Comparison of ENCODE assay signal across 29 cellular contexts in genomic region chr3:31629054-31629453, GRCh38.
A peak's percentile ranks its signal among the peaks of the same experiment; 100 is the strongest.
DNase-seq lines count a peak whose midpoint lies in the region; ATAC-seq, FAIRE-seq and TF ChIP-seq lines count a peak whose summit lies in the region.
"Had no signal": no experiment of that assay in that cellular context is flagged by ENCODE, and none has a peak within 500 bp of the region (broad histone marks: within the 10 kb centered on the region; RNA-seq: fewer than 3 reads in every experiment).

No MANE protein-coding gene starts in this region.

- in situ Hi-C loops in ACHN (cut with HindIII; ENCODE audit: low pct_ligation_motif_present, low pct_unique_long_range_greater_than_20kb, low sequenced_read_pairs), result no loop called here

- no peaks in the 10 kb centered on the region for H3K9me3 Mint-ChIP-seq in activated CD8-positive, alpha-beta T cell treated with anti-CD3 and anti-CD28 coated beads, Interleukin-2, amount 10 ng/mL, durations not matched to agents 7 days and 5 days (ENCODE audit: insufficient read depth)
- no peaks in the 10 kb centered on the region for H3K9me3 Mint-ChIP-seq in activated CD8-positive, alpha-beta T cell treated with anti-CD3 and anti-CD28 coated beads for 36 hours
- H3K9me3 Mint-ChIP-seq in stimulated activated naive CD8-positive, alpha-beta T cell treated with anti-CD3 and anti-CD28 coated beads, Interleukin-15, amount 100 ng/mL, for 72 hours, result no peaks in the 10 kb centered on the region
- H3K9me3 Mint-ChIP-seq: activated CD4-positive, alpha-beta memory T cell treated with anti-CD3 and anti-CD28 coated beads for 36 hours; activated naive CD4-positive, alpha-beta T cell treated with anti-CD3 and anti-CD28 coated beads, Interleukin-2, amount 10 ng/mL, durations not matched to agents 7 days and 5 days; immature natural killer cell; natural killer cell treated with Interleukin-12 subunit alpha and Interleukin-12 subunit beta and Interleukin-15 and Interleukin-18, amount 100 ng/mL, for 72 hours had no signal

- no peaks in the 10 kb centered on the region for H3K27me3 ChIP-seq in neutrophil
- H3K27me3 ChIP-seq: BLaER1, ovary, upper lobe of left lung had no signal

- no peaks in the 10 kb centered on the region for H3K27me3 Mint-ChIP-seq in activated CD8-positive, alpha-beta T cell treated with anti-CD3 and anti-CD28 coated beads, Interleukin-2, amount 10 ng/mL, durations not matched to agents 7 days and 5 days (ENCODE audit: low read depth)
- no peaks in the 10 kb centered on the region for H3K27me3 Mint-ChIP-seq in activated CD8-positive, alpha-beta T cell treated with anti-CD3 and anti-CD28 coated beads for 36 hours
- H3K27me3 Mint-ChIP-seq in stimulated activated naive CD8-positive, alpha-beta T cell treated with anti-CD3 and anti-CD28 coated beads, Interleukin-15, amount 100 ng/mL, for 72 hours, result no peaks in the 10 kb centered on the region
- H3K27me3 Mint-ChIP-seq: activated CD4-positive, alpha-beta memory T cell treated with anti-CD3 and anti-CD28 coated beads for 36 hours; activated naive CD4-positive, alpha-beta T cell treated with anti-CD3 and anti-CD28 coated beads, Interleukin-2, amount 10 ng/mL, durations not matched to agents 7 days and 5 days; natural killer cell treated with Interleukin-12 subunit alpha and Interleukin-12 subunit beta and Interleukin-15 and Interleukin-18, amount 100 ng/mL, for 72 hours had no signal

- H3K36me3 ChIP-seq in OCI-LY7 (ENCODE audit: insufficient read depth, low read length) (peaks cover 96% of the 10 kb centered on the region), neutrophil (peaks cover 74% of the 10 kb centered on the region)
- H3K36me3 ChIP-seq: ovary had no signal

- H3K27ac ChIP-seq in OCI-LY7 (ENCODE audit: low read depth, low read length, poor library complexity, severe bottlenecking) (no peak overlapping the region), neutrophil (peak overlapping the region; percentile 7)
- H3K27ac ChIP-seq: BLaER1, ovary, upper lobe of left lung had no signal

- H3K4me1 ChIP-seq in OCI-LY7 (ENCODE audit: insufficient read depth, low read length, poor library complexity, severe bottlenecking) (peaks cover 14% of the 10 kb centered on the region), neutrophil (ENCODE audit: control insufficient read depth in 1 of 2, insufficient read depth in 1 of 2, low read depth in 1 of 2, low read length in 1 of 2) (no peaks in the 10 kb centered on the region)
- H3K4me1 ChIP-seq: upper lobe of left lung had no signal

- H3K4me1 Mint-ChIP-seq in activated CD8-positive, alpha-beta T cell treated with anti-CD3 and anti-CD28 coated beads, Interleukin-2, amount 10 ng/mL, durations not matched to agents 7 days and 5 days (ENCODE audit: low read depth), result no peaks in the 10 kb centered on the region
- H3K4me1 Mint-ChIP-seq in activated CD8-positive, alpha-beta T cell treated with anti-CD3 and anti-CD28 coated beads for 36 hours (ENCODE audit: low read depth), result peaks cover 21% of the 10 kb centered on the region
- peaks cover 23% of the 10 kb centered on the region for H3K4me1 Mint-ChIP-seq in stimulated activated naive CD8-positive, alpha-beta T cell treated with anti-CD3 and anti-CD28 coated beads, Interleukin-15, amount 100 ng/mL, for 72 hours

- H3K36me3 Mint-ChIP-seq in activated CD8-positive, alpha-beta T cell treated with anti-CD3 and anti-CD28 coated beads, Interleukin-2, amount 10 ng/mL, durations not matched to agents 7 days and 5 days (ENCODE audit: low read depth), result peaks cover 74% of the 10 kb centered on the region
- peaks cover 70% of the 10 kb centered on the region for H3K36me3 Mint-ChIP-seq in activated CD8-positive, alpha-beta T cell treated with anti-CD3 and anti-CD28 coated beads for 36 hours (ENCODE audit: low read depth)

- H3K79me2 ChIP-seq in OCI-LY7 (ENCODE audit: insufficient read depth, low read depth, low read length), result no peaks in the 10 kb centered on the region

- H3K9me2 ChIP-seq in OCI-LY7 (ENCODE audit: insufficient read depth, low read length), result no peaks in the 10 kb centered on the region

- no peak overlapping the region for H2AFZ ChIP-seq in OCI-LY7 (ENCODE audit: low read length)

- CTCF ChIA-PET in activated CD8-positive, alpha-beta T cell treated with anti-CD3 and anti-CD28 coated beads, Interleukin-2, amount 10 ng/mL, durations not matched to agents 7 days and 5 days (lab: Charles Lee), result interaction anchor here (1.6 kb wide), 1 partner anchor 66 kb away, joined by 4 read pairs; no protein-coding TSS in a partner anchor
- CTCF ChIA-PET in activated CD8-positive, alpha-beta T cell treated with anti-CD3 and anti-CD28 coated beads for 36 hours (lab: Charles Lee), result interaction anchor here (1.3 kb wide), 1 partner anchor 140 kb away, joined by 4 read pairs; no protein-coding TSS in a partner anchor
- CTCF ChIA-PET in OCI-LY7 (lab: Charles Lee; ENCODE audit: unreplicated experiment), result no interaction called here

- no peak for ATAC-seq in activated CD8-positive, alpha-beta T cell treated with anti-CD3 and anti-CD28 coated beads, Interleukin-2, amount 10 ng/mL, durations not matched to agents 7 days and 5 days
- ATAC-seq in activated CD8-positive, alpha-beta T cell treated with anti-CD3 and anti-CD28 coated beads for 36 hours, result no peak
- ATAC-seq in GM21786 (IDR thresholded peaks at IDR 0.05; ENCODE audit: unreplicated experiment), result peak; percentile 38
- no peak for ATAC-seq in stimulated activated naive CD8-positive, alpha-beta T cell treated with anti-CD3 and anti-CD28 coated beads, Interleukin-15, amount 100 ng/mL, for 72 hours
- ATAC-seq: HCT116; left lobe of liver; natural killer cell treated with Interleukin-12 subunit alpha and Interleukin-12 subunit beta and Interleukin-15 and Interleukin-18, amount 100 ng/mL, for 72 hours; right cardiac atrium; SK-N-SH treated with all-trans-retinoic acid at 6 μM for 48 hours had no signal

- TF ChIP-seq CTCF in activated CD8-positive, alpha-beta T cell treated with anti-CD3 and anti-CD28 coated beads for 36 hours (IDR thresholded peaks at IDR 0.05), result no peak
- no peak for TF ChIP-seq CTCF in OCI-LY7 (conservative IDR thresholded peaks at IDR 0.05; ENCODE audit: low read length)
- no peak for TF ChIP-seq CTCF in neutrophil (IDR thresholded peaks at IDR 0.05)

- intact Hi-C loops in activated CD8-positive, alpha-beta T cell treated with anti-CD3 and anti-CD28 coated beads for 36 hours (cut with micrococcal nuclease), result no loop called here
- intact Hi-C loops in OCI-LY7 (cut with micrococcal nuclease; ENCODE audit: unreplicated experiment), result no loop called here

- POLR2A ChIA-PET in activated CD8-positive, alpha-beta T cell treated with anti-CD3 and anti-CD28 coated beads, Interleukin-2, amount 10 ng/mL, durations not matched to agents 7 days and 5 days (lab: Charles Lee), result no interaction called here
- POLR2A ChIA-PET in activated CD8-positive, alpha-beta T cell treated with anti-CD3 and anti-CD28 coated beads for 36 hours (lab: Charles Lee), result interaction anchor here (0.6 kb wide), 1 partner anchor 47 kb away, joined by 3 read pairs; no protein-coding TSS in a partner anchor
- POLR2A ChIA-PET in OCI-LY7 (lab: Charles Lee), result interaction anchor here (0.7 to 1.3 kb wide), 2 partner anchors 9 to 104 kb away, joined by 3 to 7 read pairs; no protein-coding TSS in a partner anchor

- H4K20me1 ChIP-seq in OCI-LY7 (ENCODE audit: insufficient read depth, low read length), result no peaks in the 10 kb centered on the region

- peak overlapping the region; percentile 1; the same call in 1 of the 2 replicates for H3K4me2 ChIP-seq in OCI-LY7 (ENCODE audit: low read length)
- H3K4me2 ChIP-seq: BLaER1 had no signal

- H3K4me3 Mint-ChIP-seq in activated CD8-positive, alpha-beta T cell treated with anti-CD3 and anti-CD28 coated beads, Interleukin-2, amount 10 ng/mL, durations not matched to agents 7 days and 5 days, result no peak overlapping the region
- H3K4me3 Mint-ChIP-seq in activated CD8-positive, alpha-beta T cell treated with anti-CD3 and anti-CD28 coated beads for 36 hours, result no peak overlapping the region
- no peak overlapping the region for H3K4me3 Mint-ChIP-seq in stimulated activated naive CD8-positive, alpha-beta T cell treated with anti-CD3 and anti-CD28 coated beads, Interleukin-15, amount 100 ng/mL, for 72 hours
- H3K4me3 Mint-ChIP-seq: activated CD4-positive, alpha-beta memory T cell treated with anti-CD3 and anti-CD28 coated beads for 36 hours; activated naive CD4-positive, alpha-beta T cell treated with anti-CD3 and anti-CD28 coated beads, Interleukin-2, amount 10 ng/mL, durations not matched to agents 7 days and 5 days; immature natural killer cell; natural killer cell treated with Interleukin-12 subunit alpha and Interleukin-12 subunit beta and Interleukin-15 and Interleukin-18, amount 100 ng/mL, for 72 hours had no signal

- DNase-seq in activated CD8-positive, alpha-beta T cell treated with anti-CD3 and anti-CD28 coated beads, Interleukin-2, amount 10 ng/mL, durations not matched to agents 7 days and 5 days, result no peak
- DNase-seq in activated CD8-positive, alpha-beta T cell treated with anti-CD3 and anti-CD28 coated beads for 36 hours, result no peak
- DNase-seq in OCI-LY7 (ENCODE audit: low spot score) (peak; percentile 17), ACHN (no peak), H54 (ENCODE audit: insufficient read length, low spot score) (no peak)
- DNase-seq in stimulated activated naive CD8-positive, alpha-beta T cell treated with anti-CD3 and anti-CD28 coated beads, Interleukin-15, amount 100 ng/mL, for 72 hours, result no peak
- DNase-seq: activated CD4-positive, alpha-beta memory T cell treated with anti-CD3 and anti-CD28 coated beads for 36 hours; activated naive CD4-positive, alpha-beta T cell treated with anti-CD3 and anti-CD28 coated beads, Interleukin-2, amount 10 ng/mL, durations not matched to agents 7 days and 5 days; activated T-cell treated with anti-CD3 and anti-CD28 coated beads, Interleukin-2, amount 50 U/mL, for 1 hour; cerebellar nuclear complex; effector CD4-positive, alpha-beta T cell; erythroblast; foreskin fibroblast; immature natural killer cell; NCI-H1105 treated with DMSO at 0.1 percent for 48 hours; NCI-H510A; ovary; right cardiac atrium; stimulated activated CD4-positive, alpha-beta T cell treated with anti-CD3 and anti-CD28 coated beads, Interleukin-12 subunit alpha, Interleukin-12 subunit beta, amount 100 ng/mL, for 4 hours; upper lobe of left lung had no signal

- no TSS peak for BruUV-seq in OCI-LY7 (replicated peaks; lab: Mats Ljungman, UMichigan)

- peak overlapping the region; percentile 1 for H3K27ac Mint-ChIP-seq in activated CD8-positive, alpha-beta T cell treated with anti-CD3 and anti-CD28 coated beads, Interleukin-2, amount 10 ng/mL, durations not matched to agents 7 days and 5 days
- no peak overlapping the region for H3K27ac Mint-ChIP-seq in activated CD8-positive, alpha-beta T cell treated with anti-CD3 and anti-CD28 coated beads for 36 hours
- H3K27ac Mint-ChIP-seq in stimulated activated naive CD8-positive, alpha-beta T cell treated with anti-CD3 and anti-CD28 coated beads, Interleukin-15, amount 100 ng/mL, for 72 hours, result no peak overlapping the region
- H3K27ac Mint-ChIP-seq: activated CD4-positive, alpha-beta memory T cell treated with anti-CD3 and anti-CD28 coated beads for 36 hours had no signal

- H3K4me3 ChIP-seq in OCI-LY7 (ENCODE audit: low read depth, low read length, poor library complexity, severe bottlenecking) (no peak overlapping the region), neutrophil (ENCODE audit: low read depth in 1 of 2, low read length in 1 of 2) (no peak overlapping the region)
- H3K4me3 ChIP-seq: BLaER1, ovary, upper lobe of left lung had no signal

- TF ChIP-seq POLR2A in H54 (IDR thresholded peaks at IDR 0.05; ENCODE audit: low read depth, low read length), result no peak

- no peaks in the 10 kb centered on the region for H3K9me3 ChIP-seq in OCI-LY7 (ENCODE audit: low read length)
- H3K9me3 ChIP-seq in neutrophil, result no peaks in the 10 kb centered on the region
- H3K9me3 ChIP-seq: BLaER1, ovary, upper lobe of left lung had no signal

- no peak for FAIRE-seq in H54 (lab: Jason Lieb, UNC)
- FAIRE-seq: A204.1, D721Med had no signal
